8 cellular contexts compared by ENCODE assay signal in genomic region chr15:68977426-68977825, GRCh38. TPM values are rescaled to one million over a fixed set of nuclear protein-coding genes. Genes with fewer than 3 reads are reported as not detected.
"Had no signal": no experiment of that assay in that cellular context is flagged by ENCODE, and none has a peak within 500 bp of the region (broad histone marks: within the 10 kb centered on the region; RNA-seq: fewer than 3 reads in every experiment).

No MANE protein-coding gene starts in this region.

RNA-seq across cellular contexts. Expression of gene NOX5, which starts 37.1 kb away (rescaled TPM):
- total RNA-seq: natural killer cell treated with Interleukin-12 subunit alpha and Interleukin-12 subunit beta and Interleukin-15 and Interleukin-18, amount 100 ng/mL, for 72 hours; neural crest cell; osteocyte; progenitor cell of endocrine pancreas; pulmonary artery endothelial cell had no signal
- polyA plus RNA-seq: naive thymus-derived CD8-positive, alpha-beta T cell; neural cell had no signal

RNA-seq across cellular contexts. Expression of gene SPESP1, which starts 47.1 kb away (rescaled TPM):
- total RNA-seq: neural crest cell, osteocyte, progenitor cell of endocrine pancreas, smooth muscle cell had no signal
- polyA plus RNA-seq: neural cell, smooth muscle cell had no signal
